Comparison of ENCODE assay signal across 1 cellular context in genomic region chr7:41705109-41705871, GRCh38.
TF ChIP-seq lines count a peak whose summit lies in the region.

No MANE protein-coding gene starts in this region.

TF ChIP-seq in HepG2, 621 proteins besides CTCF, POLR2A, EP300 and RAD21 (continued from another document and continues in another):
- TF ChIP-seq UBTF (CRISPR knock-in tag; IDR thresholded peaks at IDR 0.05) = peak; percentile 84
- no peak for TF ChIP-seq JUND (CRISPR knock-in tag; IDR thresholded peaks at IDR 0.05)
- 0 out of 2 replicates have a peak, but pooled peaks have one; percentile 24 for TF ChIP-seq CBX5 (CRISPR knock-in tag; IDR thresholded peaks at IDR 0.05; ENCODE audit: borderline replicate concordance)
- peak; percentile 68; the same call in 1 of the 2 replicates for TF ChIP-seq IRF1 (CRISPR knock-in tag; IDR thresholded peaks at IDR 0.05; ENCODE audit: low read depth)
- peak; percentile 74 for TF ChIP-seq IRF2 (CRISPR knock-in tag; IDR thresholded peaks at IDR 0.05)
- no peak for TF ChIP-seq STAT5B (CRISPR knock-in tag; IDR thresholded peaks at IDR 0.05)
- TF ChIP-seq MXI1 (IDR thresholded peaks at IDR 0.05; ENCODE audit: borderline replicate concordance, low read depth, low read length) = 0 out of 3 replicates have a peak, but pooled peaks have one; percentile 19
- no peak for TF ChIP-seq EED (CRISPR knock-in tag; IDR thresholded peaks at IDR 0.05)
- TF ChIP-seq TBX2 (CRISPR knock-in tag; IDR thresholded peaks at IDR 0.05; ENCODE audit: borderline replicate concordance) = peak; percentile 53; the same call in 1 of the 2 replicates
- TF ChIP-seq ZBTB39 (CRISPR knock-in tag; IDR thresholded peaks at IDR 0.05) = no peak
- TF ChIP-seq ZNF746 (CRISPR knock-in tag; IDR thresholded peaks at IDR 0.05) = no peak
- TF ChIP-seq HNF1B (CRISPR knock-in tag; IDR thresholded peaks at IDR 0.05) = peak; percentile 23; the same call in 1 of the 2 replicates
- no peak for TF ChIP-seq NFYB (CRISPR knock-in tag; IDR thresholded peaks at IDR 0.05)
- peak; percentile 42 for TF ChIP-seq ZFY (CRISPR knock-in tag; IDR thresholded peaks at IDR 0.05)
- no peak for TF ChIP-seq ATF1 (CRISPR knock-in tag; IDR thresholded peaks at IDR 0.05)
- peak; percentile 50; the same call in 1 of the 2 replicates for TF ChIP-seq ZNF501 (CRISPR knock-in tag; IDR thresholded peaks at IDR 0.05)
- TF ChIP-seq ZNF598 (CRISPR knock-in tag; IDR thresholded peaks at IDR 0.05; ENCODE audit: borderline replicate concordance) = 0 out of 2 replicates have a peak, but pooled peaks have one; percentile 33
- peak; percentile 45; the same call in 1 of the 2 replicates for TF ChIP-seq ZFP91 (CRISPR knock-in tag; IDR thresholded peaks at IDR 0.05; ENCODE audit: borderline replicate concordance)
- TF ChIP-seq TOPORS (CRISPR knock-in tag; IDR thresholded peaks at IDR 0.05) = peak; percentile 62; the same call in 1 of the 2 replicates
- peak; percentile 67; the same call in 1 of the 2 replicates for TF ChIP-seq ZNF710 (CRISPR knock-in tag; IDR thresholded peaks at IDR 0.05; ENCODE audit: borderline replicate concordance)
- TF ChIP-seq ZNF224 (CRISPR knock-in tag; IDR thresholded peaks at IDR 0.05) = no peak
- no peak for TF ChIP-seq ZNF530 (CRISPR knock-in tag; IDR thresholded peaks at IDR 0.05; ENCODE audit: low read depth)
- 0 out of 2 replicates have a peak, but pooled peaks have one; percentile 33 for TF ChIP-seq ZNF280D (CRISPR knock-in tag; IDR thresholded peaks at IDR 0.05)
- TF ChIP-seq ZNF317 (CRISPR knock-in tag; IDR thresholded peaks at IDR 0.05) = 0 out of 2 replicates have a peak, but pooled peaks have one; percentile 41
- TF ChIP-seq ZNF564 (CRISPR knock-in tag; IDR thresholded peaks at IDR 0.05) = no peak
- no peak for TF ChIP-seq ZNF331 (CRISPR knock-in tag; IDR thresholded peaks at IDR 0.05)
- TF ChIP-seq ZSCAN31 (CRISPR knock-in tag; IDR thresholded peaks at IDR 0.05; ENCODE audit: low read depth) = peak; percentile 30; the same call in 1 of the 2 replicates
- TF ChIP-seq CAMTA2 (CRISPR knock-in tag; IDR thresholded peaks at IDR 0.05; ENCODE audit: borderline replicate concordance) = 0 out of 2 replicates have a peak, but pooled peaks have one; percentile 67
- TF ChIP-seq ARID5B (CRISPR knock-in tag; IDR thresholded peaks at IDR 0.05) = peak; percentile 44; the same call in 1 of the 2 replicates
- 0 out of 2 replicates have a peak, but pooled peaks have one; percentile 20 for TF ChIP-seq ZNF543 (CRISPR knock-in tag; IDR thresholded peaks at IDR 0.05)
- no peak for TF ChIP-seq MAZ (IDR thresholded peaks at IDR 0.05; ENCODE audit: borderline replicate concordance, low read depth, low read length)
- 0 out of 2 replicates have a peak, but pooled peaks have one; percentile 47 for TF ChIP-seq MAZ (CRISPR knock-in tag; IDR thresholded peaks at IDR 0.05; ENCODE audit: low read depth)
